9 cellular contexts compared by ENCODE assay signal in genomic region chr11:77081976-77082836, GRCh38. TPM values are rescaled to one million over a fixed set of nuclear protein-coding genes. Genes with fewer than 3 reads are reported as not detected.
DNase-seq lines count a peak whose midpoint lies in the region; ATAC-seq and TF ChIP-seq lines count a peak whose summit lies in the region.
"Had no signal": no experiment of that assay in that cellular context is flagged by ENCODE, and none has a peak within 500 bp of the region (broad histone marks: within the 10 kb centered on the region; RNA-seq: fewer than 3 reads in every experiment).

No MANE protein-coding gene starts in this region.

- H3K9me3 Mint-ChIP-seq in activated CD4-positive, alpha-beta T cell treated with anti-CD3 and anti-CD28 coated beads for 36 hours (ENCODE audit: low read depth): no peaks in the 10 kb centered on the region
- peaks cover 10 to 21% (median 17%) of the 10 kb centered on the region in 5 experiments for H3K9me3 Mint-ChIP-seq in brain
- peaks cover 21% of the 10 kb centered on the region for H3K9me3 Mint-ChIP-seq in mesothelial cell of epicardium

- H3K79me2 ChIP-seq in PC-3 (ENCODE audit: low read length): no peaks in the 10 kb centered on the region
- H3K79me2 ChIP-seq in MM.1S (ENCODE audit: low read length): no peaks in the 10 kb centered on the region

- TF ChIP-seq CTCF in brain (conservative IDR thresholded peaks at IDR 0.05): no peak
- TF ChIP-seq CTCF in mesothelial cell of epicardium (IDR thresholded peaks at IDR 0.05; ENCODE audit: unreplicated experiment): no peak
- TF ChIP-seq CTCF in thyroid gland (IDR thresholded peaks at IDR 0.05): no peak
- no peak for TF ChIP-seq CTCF in PC-3 (conservative IDR thresholded peaks at IDR 0.05; ENCODE audit: low read depth, low read length)
- no peak for TF ChIP-seq CTCF in MM.1S (IDR thresholded peaks at IDR 0.05; ENCODE audit: low read length)

- intact Hi-C loops in activated CD4-positive, alpha-beta T cell treated with anti-CD3 and anti-CD28 coated beads for 36 hours (cut with DNase I, micrococcal nuclease): no loop called here
- intact Hi-C loops in thyroid gland (cut with DNase I) (no loop called here), PC-3 (cut with micrococcal nuclease) (no loop called here)

- H3K4me1 Mint-ChIP-seq in activated CD4-positive, alpha-beta T cell treated with anti-CD3 and anti-CD28 coated beads for 36 hours: peaks cover 19% of the 10 kb centered on the region
- peaks cover 19% of the 10 kb centered on the region for H3K4me1 Mint-ChIP-seq in brain
- H3K4me1 Mint-ChIP-seq in mesothelial cell of epicardium: no peaks in the 10 kb centered on the region

- BruUV-seq in PC-3 (replicated peaks; lab: Mats Ljungman, UMichigan): no TSS peak

- CTCF ChIA-PET in activated CD4-positive, alpha-beta T cell treated with anti-CD3 and anti-CD28 coated beads for 36 hours (lab: Charles Lee): interaction anchor here (0.9 to 5.6 kb wide), 6 partner anchors 9 to 163 kb away, joined by 3 to 32 read pairs (median 4); no protein-coding TSS in a partner anchor
- CTCF ChIA-PET in PC-3 (lab: Charles Lee): interaction anchor here (1.6 kb wide), 1 partner anchor 9 kb away, joined by 3 read pairs; no protein-coding TSS in a partner anchor

- H3K9me2 ChIP-seq in PC-3 (replicated peaks; ENCODE audit: low read length): no peaks in the 10 kb centered on the region
- no peaks in the 10 kb centered on the region for H3K9me2 ChIP-seq in MM.1S (replicated peaks; ENCODE audit: insufficient read depth, low read length)

- no peaks in the 10 kb centered on the region for H4K20me1 ChIP-seq in PC-3 (ENCODE audit: low read length)
- no peaks in the 10 kb centered on the region for H4K20me1 ChIP-seq in MM.1S (ENCODE audit: insufficient read depth, low read length)

- H3K27me3 Mint-ChIP-seq in activated CD4-positive, alpha-beta T cell treated with anti-CD3 and anti-CD28 coated beads for 36 hours: no peaks in the 10 kb centered on the region
- H3K27me3 Mint-ChIP-seq in brain (no peaks in the 10 kb centered on the region), mesothelial cell of epicardium (ENCODE audit: low read depth) (no peaks in the 10 kb centered on the region)

- 75 to 86% methylated on average over 9 to 11 of the region's 11 CpGs for WGBS in thyroid gland, 2 donors

- H3K27me3 ChIP-seq in thyroid gland: no peaks in the 10 kb centered on the region
- H3K27me3 ChIP-seq in PC-3 (ENCODE audit: low read length): no peaks in the 10 kb centered on the region
- no peaks in the 10 kb centered on the region for H3K27me3 ChIP-seq in MM.1S (replicated peaks; ENCODE audit: insufficient read depth, low read length)

- H2AFZ ChIP-seq in PC-3 (ENCODE audit: low read length): no peak overlapping the region
- no peak overlapping the region for H2AFZ ChIP-seq in MM.1S (ENCODE audit: low read length)

- no peak for TF ChIP-seq POLR2A in thyroid gland (IDR thresholded peaks at IDR 0.05)

- H3K9me3 ChIP-seq in thyroid gland: no peaks in the 10 kb centered on the region
- H3K9me3 ChIP-seq in PC-3 (ENCODE audit: low read length): no peaks in the 10 kb centered on the region
- H3K9me3 ChIP-seq in MM.1S (replicated peaks; ENCODE audit: insufficient read depth, low read length): no peaks in the 10 kb centered on the region

- DNase-seq in activated CD4-positive, alpha-beta T cell treated with anti-CD3 and anti-CD28 coated beads for 36 hours: peak; percentile 6
- no peak for DNase-seq in activated CD4-positive, alpha-beta T cell treated with anti-CD3 and anti-CD28 coated beads for 1 hour
- DNase-seq in mesothelial cell of epicardium (ENCODE audit: low spot score in 2 of 2, unreplicated experiment in 2 of 2) (peak in 1 of 2 experiments; percentile 8), thyroid gland (no peak), PC-3 (no peak), KBM-7 (no peak), MM.1S (no peak)
- DNase-seq: cortex of kidney had no signal

- H3K36me3 Mint-ChIP-seq in activated CD4-positive, alpha-beta T cell treated with anti-CD3 and anti-CD28 coated beads for 36 hours (ENCODE audit: low read depth): no peaks in the 10 kb centered on the region
- H3K36me3 Mint-ChIP-seq in brain (peaks cover 28% of the 10 kb centered on the region), mesothelial cell of epicardium (peaks cover 2% of the 10 kb centered on the region)

- peak overlapping the region; percentile 85 for H3K27ac Mint-ChIP-seq in activated CD4-positive, alpha-beta T cell treated with anti-CD3 and anti-CD28 coated beads for 36 hours
- peak overlapping the region; percentile 2 to 69 (median 38) for H3K27ac Mint-ChIP-seq in brain
- H3K27ac Mint-ChIP-seq in mesothelial cell of epicardium: peak overlapping the region; percentile 17

- peak; percentile 33 for ATAC-seq in activated CD4-positive, alpha-beta T cell treated with anti-CD3 and anti-CD28 coated beads for 36 hours
- no peak for ATAC-seq in PC-3

- H3K4me2 ChIP-seq in PC-3 (ENCODE audit: low read length) (no peak overlapping the region), MM.1S (ENCODE audit: low read depth, low read length) (no peak overlapping the region)

- H3K36me3 ChIP-seq in thyroid gland (no peaks in the 10 kb centered on the region), PC-3 (ENCODE audit: low read depth, low read length) (no peaks in the 10 kb centered on the region), MM.1S (replicated peaks; ENCODE audit: insufficient read depth, low read length) (no peaks in the 10 kb centered on the region)

- no peak overlapping the region for H3K9ac ChIP-seq in PC-3 (ENCODE audit: low read length)
- H3K9ac ChIP-seq in MM.1S (ENCODE audit: low read length): no peak overlapping the region

- in situ Hi-C loops in KBM-7 (cut with MboI; ENCODE audit: low pct_unique_long_range_greater_than_20kb, low sequenced_read_pairs): no loop called here

- POLR2A ChIA-PET in activated CD4-positive, alpha-beta T cell treated with anti-CD3 and anti-CD28 coated beads for 36 hours (lab: Charles Lee): no interaction called here
- POLR2A ChIA-PET in PC-3 (lab: Charles Lee; ENCODE audit: unreplicated experiment): no interaction called here

- H3K4me1 ChIP-seq in thyroid gland: peaks cover 5 to 10% of the 10 kb centered on the region in 2 donors
- no peaks in the 10 kb centered on the region for H3K4me1 ChIP-seq in PC-3 (ENCODE audit: insufficient read depth, low read length)
- 0 out of 2 replicates have a peak, but pooled peaks cover 4% of the 10 kb centered on the region for H3K4me1 ChIP-seq in MM.1S (ENCODE audit: low read length)

- H3K27ac ChIP-seq in thyroid gland: peak overlapping the region in 2 of 3 donors; percentile 33 to 47
- no peak overlapping the region for H3K27ac ChIP-seq in PC-3 (ENCODE audit: low read length)
- H3K27ac ChIP-seq in MM.1S (ENCODE audit: low read length): no peak overlapping the region

- H3F3A ChIP-seq in PC-3 (ENCODE audit: low read length, unreplicated experiment): no peaks in the 10 kb centered on the region
- no peaks in the 10 kb centered on the region for H3F3A ChIP-seq in MM.1S (ENCODE audit: insufficient read depth, low read length)

- H3K4me3 ChIP-seq in thyroid gland (replicated peaks in 1 of 3) (no peak overlapping the region), PC-3 (ENCODE audit: low read length) (no peak overlapping the region), MM.1S (ENCODE audit: low read length) (no peak overlapping the region)

- peak overlapping the region; percentile 52 for H3K4me3 Mint-ChIP-seq in activated CD4-positive, alpha-beta T cell treated with anti-CD3 and anti-CD28 coated beads for 36 hours
- H3K4me3 Mint-ChIP-seq in brain (no peak overlapping the region), mesothelial cell of epicardium (no peak overlapping the region)

RNA-seq across cellular contexts. Expression of gene CAPN5, which starts 15.4 kb away (rescaled TPM):
- total RNA-seq in activated CD4-positive, alpha-beta T cell treated with anti-CD3 and anti-CD28 coated beads for 36 hours: under 1 TPM; 0.62 to 0.76 TPM
- polyA plus RNA-seq in brain (ENCODE audit: insufficient read depth, low read depth, low replicate concordance): 23.2 TPM
- total RNA-seq in mesothelial cell of epicardium: 16.1 to 18.3 TPM (median 16.5 TPM) in 3 replicates
- 1 to 10 TPM; 3.0 to 5.6 (median 4.1) TPM for total RNA-seq in thyroid gland
- total RNA-seq in PC-3 (2014; rRNA removed): 6.3 and 7.7 TPM in 2 replicates

RNA-seq across cellular contexts. Expression of gene OMP, which starts 20.4 kb away (rescaled TPM):
- not detected for total RNA-seq in activated CD4-positive, alpha-beta T cell treated with anti-CD3 and anti-CD28 coated beads for 36 hours
- not detected for polyA plus RNA-seq in brain (ENCODE audit: insufficient read depth, low read depth, low replicate concordance)
- total RNA-seq in mesothelial cell of epicardium (0.80 to 1.5 TPM (median 1.4 TPM) in 3 replicates), thyroid gland (1 to 10 TPM in 1 of 4 donors, not detected in 3; 2.3 TPM), PC-3 (2014; rRNA removed) (not detected in 2 replicates)

RNA-seq across cellular contexts. Expression of gene MYO7A, which starts 45.8 kb away (rescaled TPM):
- total RNA-seq in activated CD4-positive, alpha-beta T cell treated with anti-CD3 and anti-CD28 coated beads for 36 hours: under 1 TPM; 0.23 to 0.48 TPM
- polyA plus RNA-seq in brain (ENCODE audit: insufficient read depth, low read depth, low replicate concordance): 4.2 TPM
- total RNA-seq in mesothelial cell of epicardium: 1.8 to 2.4 TPM (median 2.2 TPM) in 3 replicates
- total RNA-seq in thyroid gland: 1 to 10 TPM; 3.8 to 8.7 (median 5.7) TPM
- 0.66 and 1.2 TPM in 2 replicates for total RNA-seq in PC-3 (2014; rRNA removed)

RNA-seq across cellular contexts. Expression of gene B3GNT6, which starts 48.0 kb away (rescaled TPM):
- total RNA-seq in activated CD4-positive, alpha-beta T cell treated with anti-CD3 and anti-CD28 coated beads for 36 hours: not detected
- polyA plus RNA-seq in brain (ENCODE audit: insufficient read depth, low read depth, low replicate concordance): not detected
- total RNA-seq in mesothelial cell of epicardium: not detected in 3 replicates
- under 1 TPM in 1 of 4 donors, not detected in 3; 0.40 TPM for total RNA-seq in thyroid gland
- total RNA-seq in PC-3 (2014; rRNA removed): 0.04 TPM in 1 of 2 replicates, not detected in the other

Comparison
In these comparisons a context has a peak if more than half of its experiments do, and no peak if none do; other contexts are left out.
1. H3K27ac Mint-ChIP-seq: peak in every context shown above with its lines; median percentile 85 in activated CD4-positive, alpha-beta T cell treated with anti-CD3 and anti-CD28 coated beads for 36 hours; 38 in brain; 17 in mesothelial cell of epicardium.
2. H3K27ac ChIP-seq: peak in thyroid gland (2 of 3); none in PC-3 (single experiment) and MM.1S (single experiment).